Comparison of ENCODE assay signal across 31 cellular contexts in the genomic region with DNA sequence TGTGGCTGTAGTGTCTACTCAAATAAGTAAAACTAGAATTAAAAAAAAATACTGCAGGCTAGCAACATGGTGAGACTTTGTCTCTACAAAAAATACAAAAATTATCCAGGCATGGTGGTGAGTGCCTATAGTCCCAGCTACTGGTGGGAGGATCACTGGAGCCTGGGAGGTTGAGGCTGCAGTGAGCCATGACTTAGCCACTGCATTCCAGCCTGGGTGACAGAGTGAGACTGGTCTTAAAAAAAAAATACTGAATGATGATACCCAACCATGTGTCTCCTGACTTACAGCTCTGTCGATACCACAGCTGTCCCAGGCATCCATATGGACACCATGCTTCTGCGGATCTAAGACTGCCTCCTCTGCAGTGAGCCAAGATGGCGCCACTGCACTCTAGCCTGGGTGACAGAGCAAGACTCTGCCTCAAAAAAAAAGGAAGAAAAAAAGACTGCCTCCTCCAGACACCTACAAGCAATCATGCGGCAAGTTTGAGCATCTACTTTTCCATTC.
"Had no signal": no experiment of that assay in that cellular context is flagged by ENCODE, and none has a peak within 500 bp of the region (broad histone marks: within the 10 kb centered on the region; RNA-seq: fewer than 3 reads in every experiment).

No MANE protein-coding gene starts in this region.

- H3K27me3 Mint-ChIP-seq: activated CD8-positive, alpha-beta memory T cell treated with anti-CD3 and anti-CD28 coated beads, Interleukin-2, amount 10 ng/mL, durations not matched to agents 7 days and 5 days; activated naive CD8-positive, alpha-beta T cell treated with anti-CD3 and anti-CD28 coated beads for 36 hours had no signal

- H3K9me3 ChIP-seq: SJCRH30 had no signal

- H3K4me1 ChIP-seq: SJCRH30 had no signal

- H3K4me3 ChIP-seq: SJCRH30, SK-N-MC had no signal

- H3K9me3 Mint-ChIP-seq: activated CD4-positive, alpha-beta memory T cell treated with anti-CD3 and anti-CD28 coated beads, Interleukin-2, amount 10 ng/mL, durations not matched to agents 7 days and 5 days; activated naive CD8-positive, alpha-beta T cell treated with anti-CD3 and anti-CD28 coated beads for 36 hours had no signal

- ATAC-seq: activated CD8-positive, alpha-beta memory T cell treated with anti-CD3 and anti-CD28 coated beads, Interleukin-2, amount 10 ng/mL, durations not matched to agents 7 days and 5 days; Panc1 had no signal

- DNase-seq: activated CD4-positive, alpha-beta memory T cell treated with anti-CD3 and anti-CD28 coated beads, Interleukin-2, amount 10 ng/mL, durations not matched to agents 7 days and 5 days; activated CD4-positive, alpha-beta T cell treated with anti-CD3 and anti-CD28 coated beads for 1 hour; activated CD4-positive, alpha-beta T cell treated with anti-CD3 and anti-CD28 coated beads for 48 hours; activated CD4-positive, CD25-positive, alpha-beta regulatory T cell; activated CD8-positive, alpha-beta memory T cell treated with anti-CD3 and anti-CD28 coated beads for 24 hours; activated CD8-positive, alpha-beta memory T cell treated with anti-CD3 and anti-CD28 coated beads, Interleukin-2, amount 10 ng/mL, durations not matched to agents 7 days and 5 days; activated CD8-positive, alpha-beta memory T cell treated with anti-CD3 and anti-CD28 coated beads, Interleukin-2, amount 50 U/mL, for 48 hours; activated effector memory CD4-positive, alpha-beta T cell treated with Interleukin-2 at 50 U/mL for 16 hours; activated naive CD4-positive, alpha-beta T cell; activated naive CD4-positive, alpha-beta T cell treated with anti-CD3 and anti-CD28 coated beads, Interleukin-2, amount 50 U/mL, for 16 hours; activated naive CD8-positive, alpha-beta T cell treated with anti-CD3 and anti-CD28 coated beads for 36 hours; activated T-cell treated with anti-CD3 and anti-CD28 coated beads, Interleukin-2, amount 50 U/mL, for 48 hours; amniotic stem cell; aorta; brain microvascular endothelial cell; central memory CD4-positive, alpha-beta T cell; Karpas-422; KBM-7; NCI-H1092; NCI-H1436 treated with DMSO at 0.1 percent for 48 hours; NCI-H1694 treated with DMSO at 0.1 percent for 48 hours; NCI-H2029; NCI-H2227 treated with DMSO at 0.1 percent for 48 hours; NCI-H446; NCI-H510A treated with DMSO at 0.1 percent for 48 hours; SHP77; SJCRH30; T1000; WERI-Rb-1 had no signal

- H3K27ac Mint-ChIP-seq: activated CD4-positive, alpha-beta memory T cell treated with anti-CD3 and anti-CD28 coated beads, Interleukin-2, amount 10 ng/mL, durations not matched to agents 7 days and 5 days; activated CD8-positive, alpha-beta memory T cell treated with anti-CD3 and anti-CD28 coated beads, Interleukin-2, amount 10 ng/mL, durations not matched to agents 7 days and 5 days; activated naive CD8-positive, alpha-beta T cell treated with anti-CD3 and anti-CD28 coated beads for 36 hours had no signal

- H3K4me1 Mint-ChIP-seq: activated CD4-positive, alpha-beta memory T cell treated with anti-CD3 and anti-CD28 coated beads, Interleukin-2, amount 10 ng/mL, durations not matched to agents 7 days and 5 days; activated CD8-positive, alpha-beta memory T cell treated with anti-CD3 and anti-CD28 coated beads, Interleukin-2, amount 10 ng/mL, durations not matched to agents 7 days and 5 days; activated naive CD8-positive, alpha-beta T cell treated with anti-CD3 and anti-CD28 coated beads for 36 hours had no signal

- H3K27ac ChIP-seq: brain microvascular endothelial cell, SJCRH30, SK-N-MC, WERI-Rb-1 had no signal

- H3K36me3 ChIP-seq: brain microvascular endothelial cell, SJCRH30, WERI-Rb-1 had no signal

- H3K36me3 Mint-ChIP-seq: activated CD8-positive, alpha-beta memory T cell treated with anti-CD3 and anti-CD28 coated beads, Interleukin-2, amount 10 ng/mL, durations not matched to agents 7 days and 5 days; activated naive CD8-positive, alpha-beta T cell treated with anti-CD3 and anti-CD28 coated beads for 36 hours had no signal

- H3K27me3 ChIP-seq: brain microvascular endothelial cell had no signal

- H3K4me3 Mint-ChIP-seq: activated CD4-positive, alpha-beta memory T cell treated with anti-CD3 and anti-CD28 coated beads, Interleukin-2, amount 10 ng/mL, durations not matched to agents 7 days and 5 days; activated CD8-positive, alpha-beta memory T cell treated with anti-CD3 and anti-CD28 coated beads, Interleukin-2, amount 10 ng/mL, durations not matched to agents 7 days and 5 days; activated naive CD8-positive, alpha-beta T cell treated with anti-CD3 and anti-CD28 coated beads for 36 hours had no signal
